In the genomic region with DNA sequence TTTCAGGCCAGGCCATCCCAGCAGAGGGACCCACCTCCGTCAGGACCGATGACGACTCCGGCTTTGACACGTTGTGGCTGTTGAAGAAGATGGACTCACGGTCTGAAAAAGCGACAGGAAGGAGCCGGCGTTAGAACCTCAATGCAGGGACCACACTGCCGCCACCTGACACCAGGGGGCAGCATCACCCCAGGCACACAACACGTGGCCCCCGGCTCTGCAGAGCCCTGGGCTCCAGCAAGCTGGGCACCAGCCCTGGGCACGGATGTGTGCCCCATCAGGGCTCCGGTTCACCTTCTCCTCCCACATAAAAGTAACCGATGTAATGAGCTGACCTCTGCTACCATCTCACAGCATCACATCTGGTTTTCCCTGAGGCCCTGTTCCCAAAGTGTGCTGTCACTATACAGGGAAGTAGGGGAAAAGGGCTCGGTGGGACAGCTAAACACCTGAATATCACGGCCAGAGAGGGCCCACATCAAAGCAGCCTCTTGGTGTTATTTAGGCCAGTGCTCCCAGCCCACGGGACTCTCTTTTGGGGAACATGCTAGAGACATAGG, we compare ENCODE assay signal across 9 cellular contexts. TPM values are rescaled to one million over a fixed set of nuclear protein-coding genes. Genes with fewer than 3 reads are reported as not detected.
DNase-seq lines count a peak whose midpoint lies in the region; ATAC-seq and TF ChIP-seq lines count a peak whose summit lies in the region.
"Had no signal": no experiment of that assay in that cellular context is flagged by ENCODE, and none has a peak within 500 bp of the region (broad histone marks: within the 10 kb centered on the region; RNA-seq: fewer than 3 reads in every experiment).

No MANE protein-coding gene starts in this region.

- H3K4me1 ChIP-seq in heart left ventricle = peaks cover 0 to 67% (median 19%) of the 10 kb centered on the region in 12 donors
- H3K4me1 ChIP-seq in vagina = peaks cover 5% of the 10 kb centered on the region

- H3K36me3 ChIP-seq in heart left ventricle (peaks cover 0 to 50% (median 22%) of the 10 kb centered on the region in 9 donors), vagina (peaks cover 0 to 15% of the 10 kb centered on the region in 2 donors)

- ATAC-seq in GM21786 (IDR thresholded peaks at IDR 0.05; ENCODE audit: unreplicated experiment) (peak; percentile 86), heart left ventricle (peak; percentile 54 to 79 (median 76))

- H3K4me3 ChIP-seq in heart left ventricle = no peak overlapping the region
- H3K4me3 ChIP-seq in vagina = no peak overlapping the region

- no peak for TF ChIP-seq POLR2A in heart left ventricle (IDR thresholded peaks at IDR 0.05)
- TF ChIP-seq POLR2A in vagina (IDR thresholded peaks at IDR 0.05) = no peak

- DNase-seq in DMS153 (lab: John Stamatoyannopoulos, UW) = peak; percentile 34
- DNase-seq in LoVo (ENCODE audit: low spot score) = peak; percentile 54
- peak; percentile 57 for DNase-seq in SW480 (ENCODE audit: low spot score)
- peak; percentile 73 for DNase-seq in activated naive CD8-positive, alpha-beta T cell treated with anti-CD3 and anti-CD28 coated beads, Interleukin-2, amount 50 U/mL, for 16 hours (ENCODE audit: low read depth, low spot score)
- peak; percentile 74 to 87 (median 79) for DNase-seq in heart left ventricle
- peak; percentile 19 for DNase-seq in pulmonary artery endothelial cell (ENCODE audit: low read depth, low spot score)
- DNase-seq in vagina (ENCODE audit: extremely low spot score in 2 of 2) = no peak

- 14 to 20% (median 16%) methylated on average over 17 to 18 of the region's 18 CpGs for WGBS in heart left ventricle, 4 donors

- H3K27me3 ChIP-seq in heart left ventricle = no peaks in the 10 kb centered on the region
- no peaks in the 10 kb centered on the region for H3K27me3 ChIP-seq in vagina

- H3K9me3 ChIP-seq in heart left ventricle (no peaks in the 10 kb centered on the region), vagina (no peaks in the 10 kb centered on the region)

- peak overlapping the region; percentile 15 to 84 (median 68) for H3K27ac ChIP-seq in heart left ventricle
- no peak overlapping the region for H3K27ac ChIP-seq in vagina
- H3K27ac ChIP-seq: epithelial cell of prostate had no signal

- intact Hi-C loops in heart left ventricle (cut with DNase I) = loop anchor here (1.0 to 5.0 kb wide), 8 partner anchors 85 to 189 kb away; a partner anchor contains a TSS
- intact Hi-C loops in vagina (cut with DNase I) = loop anchor here (5.0 kb wide), 1 partner anchor 185 kb away; no protein-coding TSS in a partner anchor

- TF ChIP-seq CTCF in heart left ventricle (IDR thresholded peaks at IDR 0.05) (peak; percentile 92 to 98 (median 96)), vagina (IDR thresholded peaks at IDR 0.05) (peak; percentile 88 to 95 (median 94))

RNA-seq across cellular contexts. Expression of a gene that starts 29.0 kb away (rescaled TPM):
- total RNA-seq in heart left ventricle (not detected), pulmonary artery endothelial cell (not detected in 2 replicates), vagina (5.4 TPM)
- polyA plus RNA-seq in heart left ventricle = under 1 TPM; 0.07 to 0.19 TPM

Comparison
In these comparisons a context has a peak if more than half of its experiments do, and no peak if none do; other contexts are left out.
1. DNase-seq: peak in DMS153 (single experiment), LoVo (single experiment), SW480 (single experiment), activated naive CD8-positive, alpha-beta T cell treated with anti-CD3 and anti-CD28 coated beads, Interleukin-2, amount 50 U/mL, for 16 hours (single experiment), heart left ventricle (5 of 5) and pulmonary artery endothelial cell (single experiment); none in vagina (0 of 2).